ENCODE assay signal across 20 cellular contexts in the genomic region with DNA sequence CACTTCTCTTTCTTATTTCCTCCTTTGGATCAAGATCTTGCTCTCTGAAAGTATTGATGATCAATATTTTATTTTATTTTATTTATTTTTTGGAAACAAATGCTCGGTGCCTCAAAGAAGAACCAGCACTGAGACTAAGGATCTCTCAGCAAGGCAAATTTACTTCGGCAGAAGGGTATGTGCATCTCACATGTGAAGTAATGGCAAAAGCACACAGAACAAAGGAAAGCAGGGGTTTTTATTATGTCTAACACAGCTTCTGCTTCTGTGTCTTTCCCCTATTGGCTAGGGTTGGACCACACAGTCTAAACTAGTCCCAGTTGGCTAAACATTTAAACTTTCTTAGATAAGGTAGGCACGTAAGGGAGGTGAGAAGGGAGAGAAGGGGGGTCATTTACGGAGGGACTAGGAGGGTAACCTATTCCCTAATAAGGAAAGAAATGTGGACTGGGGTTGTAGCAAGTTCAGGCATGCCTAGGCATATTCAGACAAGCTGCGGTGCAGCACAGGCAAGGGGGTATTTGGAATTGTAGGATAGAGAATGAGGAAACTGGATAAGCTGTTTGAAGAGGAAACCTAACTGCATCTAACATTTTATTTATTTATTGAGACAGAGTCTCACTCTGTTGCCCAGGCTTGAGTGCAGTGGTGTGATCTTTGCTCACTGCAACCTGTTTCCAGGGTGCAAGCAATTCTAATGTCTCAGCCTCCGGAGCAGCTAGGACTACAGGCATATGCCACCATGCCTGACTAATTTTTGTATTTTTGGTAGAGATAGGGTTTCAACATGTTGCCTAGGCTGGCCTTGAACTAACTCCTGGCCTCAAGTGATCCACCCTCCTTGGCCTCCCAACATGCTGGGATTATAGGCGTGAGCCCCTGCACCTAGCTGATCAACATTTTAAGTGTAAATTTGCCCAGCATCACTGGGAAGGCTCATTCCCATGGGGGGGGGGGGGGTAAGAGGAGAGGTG.
A peak's percentile ranks its signal among the peaks of the same experiment; 100 is the strongest.
DNase-seq lines count a peak whose midpoint lies in the region; ATAC-seq and TF ChIP-seq lines count a peak whose summit lies in the region.
"Had no signal": no experiment of that assay in that cellular context is flagged by ENCODE, and none has a peak within 500 bp of the region (broad histone marks: within the 10 kb centered on the region; RNA-seq: fewer than 3 reads in every experiment).

No MANE protein-coding gene starts in this region.

- ATAC-seq in GM21717 (IDR thresholded peaks at IDR 0.05; ENCODE audit: unreplicated experiment) = no peak
- ATAC-seq: heart right ventricle, mucosa of descending colon had no signal

- POLR2A ChIA-PET in HEK293 (lab: Yijun Ruan, JAX) = no interaction called here

- WGBS in esophagus muscularis mucosa = 91% methylated on average over 7 of the region's 7 CpGs

- CTCF ChIA-PET in HEK293 (lab: Yijun Ruan, JAX) = no interaction called here

- no peak for TF ChIP-seq CTCF in HEK293 (tag by site-specific recombination; IDR thresholded peaks at IDR 0.05)
- no peak for TF ChIP-seq CTCF in fibroblast of lung (conservative IDR thresholded peaks at IDR 0.05 in 1 of 2, IDR thresholded peaks at IDR 0.05 in 1 of 2; ENCODE audit: low read depth in 1 of 2, low read length in 2 of 2)
- no peak for TF ChIP-seq CTCF in esophagus muscularis mucosa (IDR thresholded peaks at IDR 0.05)

- H3K27me3 ChIP-seq in fibroblast of lung (ENCODE audit: control insufficient read depth, insufficient read depth, low read length) = peaks cover 5% of the 10 kb centered on the region
- peaks cover 0 to 17% (median 0%) of the 10 kb centered on the region in 4 donors for H3K27me3 ChIP-seq in esophagus muscularis mucosa
- H3K27me3 ChIP-seq: ascending aorta; BLaER1 treated with 17β-estradiol and CSF1 and Interleukin-3, amounts not matched to agents 10 nM and 100 nM had no signal

- no peak overlapping the region for H2AFZ ChIP-seq in fibroblast of lung (ENCODE audit: low read length)
- H2AFZ ChIP-seq: PC-9 had no signal

- DNase-seq in NCI-H2171 treated with DMSO at 0.1 percent for 48 hours (lab: John Stamatoyannopoulos, UW) (peak; percentile 69), fibroblast of lung (ENCODE audit: low read depth in 2 of 2) (peak; percentile 22 to 24), posterior vena cava (ENCODE audit: low spot score) (peak; percentile 19), D341Med (ENCODE audit: low spot score) (no peak), esophagus muscularis mucosa (ENCODE audit: extremely low spot score) (no peak)
- DNase-seq: activated CD4-positive, alpha-beta T cell treated with anti-CD3 and anti-CD28 coated beads, Interleukin-2, amount 50 U/mL, for 1 hour; activated naive CD4-positive, alpha-beta T cell treated with anti-CD3 and anti-CD28 coated beads for 36 hours; DMS53; erythroblast; heart right ventricle; mucosa of descending colon; NCI-H1930; NCI-H69; PC-9; stimulated activated CD4-positive, alpha-beta T cell treated with anti-CD3 and anti-CD28 coated beads, Interleukin-2, amount 100 ng/mL, for 48 hours; T1000 had no signal

- no peak for TF ChIP-seq EP300 in esophagus muscularis mucosa (IDR thresholded peaks at IDR 0.05)

- H3K27ac ChIP-seq in HEK293 (ENCODE audit: extremely low read depth, low read depth, low read length) = peak overlapping the region; percentile 41; the same call in 1 of the 2 replicates
- no peak overlapping the region for H3K27ac ChIP-seq in fibroblast of lung (ENCODE audit: insufficient read depth, low read length)
- H3K27ac ChIP-seq in esophagus muscularis mucosa (replicated peaks in 1 of 4) = no peak overlapping the region
- H3K27ac ChIP-seq: ascending aorta; BLaER1 treated with 17β-estradiol and CSF1 and Interleukin-3, amounts not matched to agents 10 nM and 100 nM; heart right ventricle; PC-9 had no signal

- no peak for TF ChIP-seq POLR2A in esophagus muscularis mucosa (IDR thresholded peaks at IDR 0.05; ENCODE audit: low read depth)

- H3K4me3 ChIP-seq in HEK293 (ENCODE audit: low read depth, low read length) (no peak overlapping the region), fibroblast of lung (replicated peaks in 1 of 4; ENCODE audit: control extremely low read depth in 1 of 4, insufficient read depth in 1 of 4, low read depth in 3 of 4, low read length in 4 of 4) (no peak overlapping the region), esophagus muscularis mucosa (no peak overlapping the region)
- H3K4me3 ChIP-seq: ascending aorta; BLaER1 treated with 17β-estradiol and CSF1 and Interleukin-3, amounts not matched to agents 10 nM and 100 nM; heart right ventricle; mucosa of descending colon; PC-9 had no signal

- no peaks in the 10 kb centered on the region for H3K9me3 ChIP-seq in HEK293 (ENCODE audit: control insufficient read depth, insufficient read depth, low read depth, low read length)
- no peaks in the 10 kb centered on the region for H3K9me3 ChIP-seq in fibroblast of lung (ENCODE audit: control insufficient read depth, insufficient read depth, low read depth, low read length)
- H3K9me3 ChIP-seq in esophagus muscularis mucosa = peaks cover 0 to 8% (median 6%) of the 10 kb centered on the region in 4 donors

- intact Hi-C loops in posterior vena cava (cut with DNase I) (no loop called here), esophagus muscularis mucosa (cut with DNase I) (no loop called here)

- H3K79me2 ChIP-seq in fibroblast of lung (ENCODE audit: control insufficient read depth, insufficient read depth, low read length) = no peaks in the 10 kb centered on the region

- H3K4me1 ChIP-seq in HEK293 (ENCODE audit: control insufficient read depth, insufficient read depth, low read length) = no peaks in the 10 kb centered on the region
- peaks cover 3% of the 10 kb centered on the region for H3K4me1 ChIP-seq in fibroblast of lung (ENCODE audit: control insufficient read depth, extremely low read depth, insufficient read depth, low read length)
- H3K4me1 ChIP-seq in esophagus muscularis mucosa = peaks cover 0 to 10% (median 7%) of the 10 kb centered on the region in 4 donors
- H3K4me1 ChIP-seq: ascending aorta had no signal

- no peak overlapping the region for H3K9ac ChIP-seq in fibroblast of lung (ENCODE audit: insufficient read depth, low read length)
- H3K9ac ChIP-seq: BLaER1 treated with 17β-estradiol and CSF1 and Interleukin-3, amounts not matched to agents 10 nM and 100 nM had no signal

- H3K36me3 ChIP-seq in HEK293 (ENCODE audit: control insufficient read depth in 2 of 2, insufficient read depth in 1 of 2, low read length in 2 of 2) (no peaks in the 10 kb centered on the region), fibroblast of lung (ENCODE audit: control insufficient read depth, insufficient read depth, low read length) (no peaks in the 10 kb centered on the region), esophagus muscularis mucosa (no peaks in the 10 kb centered on the region)
- H3K36me3 ChIP-seq: ascending aorta, heart right ventricle had no signal

- H3K4me2 ChIP-seq in fibroblast of lung (ENCODE audit: extremely low read depth, insufficient read depth, low read length) = no peak overlapping the region
- H3K4me2 ChIP-seq: BLaER1 treated with 17β-estradiol and CSF1 and Interleukin-3, amounts not matched to agents 10 nM and 100 nM; PC-9 had no signal

- H4K20me1 ChIP-seq in fibroblast of lung (ENCODE audit: control insufficient read depth, extremely low read depth, insufficient read depth, low read length) = no peaks in the 10 kb centered on the region
- H4K20me1 ChIP-seq: BLaER1 treated with 17β-estradiol and CSF1 and Interleukin-3, amounts not matched to agents 10 nM and 100 nM had no signal

TF ChIP-seq in HEK293, 187 proteins besides CTCF, POLR2A, EP300 and RAD21 (continues in another document):
- TF ChIP-seq OSR2 (tag by site-specific recombination; IDR thresholded peaks at IDR 0.05) = peak; percentile 30; the same call in 1 of the 2 replicates
- TF ChIP-seq SCRT2 (tag by site-specific recombination; IDR thresholded peaks at IDR 0.05) = peak; percentile 77
- no peak for TF ChIP-seq ZNF792 (tag by site-specific recombination; IDR thresholded peaks at IDR 0.05)
- no peak for TF ChIP-seq ZEB2 (tag by site-specific recombination; IDR thresholded peaks at IDR 0.05)
- TF ChIP-seq ZNF335 (tag by site-specific recombination; conservative IDR thresholded peaks at IDR 0.05) = no peak
- no peak for TF ChIP-seq ZNF658 (tag by site-specific recombination; IDR thresholded peaks at IDR 0.05)
- no peak for TF ChIP-seq EGR2 (tag by site-specific recombination; IDR thresholded peaks at IDR 0.05; ENCODE audit: low read depth)
- TF ChIP-seq ZIC2 (tag by site-specific recombination; IDR thresholded peaks at IDR 0.05) = no peak
- peak; percentile 33; the same call in 1 of the 2 replicates for TF ChIP-seq ZNF398 (tag by site-specific recombination; IDR thresholded peaks at IDR 0.05)
- TF ChIP-seq ZNF341 (tag by site-specific recombination; IDR thresholded peaks at IDR 0.05; ENCODE audit: low read depth) = 0 out of 2 replicates have a peak, but pooled peaks have one; percentile 21
- peak; percentile 16; the same call in 1 of the 2 replicates for TF ChIP-seq ZBTB17 (tag by site-specific recombination; IDR thresholded peaks at IDR 0.05)
- TF ChIP-seq ZNF394 (tag by site-specific recombination; IDR thresholded peaks at IDR 0.05; ENCODE audit: borderline replicate concordance) = no peak
- TF ChIP-seq ZNF701 (tag by site-specific recombination; IDR thresholded peaks at IDR 0.05) = no peak
- no peak for TF ChIP-seq WT1 (tag by site-specific recombination; IDR thresholded peaks at IDR 0.05)
- TF ChIP-seq ZNF768 (tag by site-specific recombination; IDR thresholded peaks at IDR 0.05) = no peak
- TF ChIP-seq ZNF121 (tag by site-specific recombination; IDR thresholded peaks at IDR 0.05) = peak; percentile 69
- peak; percentile 97 for TF ChIP-seq SETDB1 (IDR thresholded peaks at IDR 0.05; ENCODE audit: insufficient read length, low read length)
- no peak for TF ChIP-seq ZNF624 (tag by site-specific recombination; IDR thresholded peaks at IDR 0.05)
- no peak for TF ChIP-seq ZNF426 (tag by site-specific recombination; IDR thresholded peaks at IDR 0.05)
- no peak for TF ChIP-seq ZNF416 (tag by site-specific recombination; IDR thresholded peaks at IDR 0.05)

Comparison
In these comparisons a context has a peak if more than half of its experiments do, and no peak if none do; other contexts are left out.
1. DNase-seq: peak in NCI-H2171 treated with DMSO at 0.1 percent for 48 hours (single experiment), fibroblast of lung (2 of 2) and posterior vena cava (single experiment); none in D341Med (single experiment) and esophagus muscularis mucosa (single experiment).